In the genomic region with DNA sequence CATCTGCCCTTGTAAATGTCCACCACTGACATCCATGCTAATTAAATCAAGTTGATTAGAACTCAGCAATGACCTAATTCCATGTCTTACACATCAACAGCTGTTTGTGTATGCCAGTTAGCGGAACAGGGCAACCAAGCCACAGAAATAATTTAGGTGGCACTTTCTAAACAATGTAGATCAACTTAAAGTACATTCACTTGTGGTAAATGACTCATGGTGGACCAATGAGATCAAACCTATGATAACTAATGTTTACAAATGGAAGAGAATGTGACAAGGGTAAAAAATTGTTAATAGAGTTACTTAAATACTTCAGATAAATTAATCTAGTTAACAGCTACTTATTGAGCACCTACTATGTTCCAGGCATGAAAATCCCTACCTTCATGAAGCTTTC, we compare ENCODE assay signal across 17 cellular contexts.
DNase-seq lines count a peak whose midpoint lies in the region; ATAC-seq and TF ChIP-seq lines count a peak whose summit lies in the region.
"Had no signal": no experiment of that assay in that cellular context is flagged by ENCODE, and none has a peak within 500 bp of the region (broad histone marks: within the 10 kb centered on the region; RNA-seq: fewer than 3 reads in every experiment).

No MANE protein-coding gene starts in this region.

- peak; percentile 83 for DNase-seq in H4 (ENCODE audit: low spot score)
- DNase-seq in M059J (ENCODE audit: low read depth): peak; percentile 18
- peak; percentile 1 for DNase-seq in amniotic epithelial cell (ENCODE audit: low read depth)
- peak; percentile 3 for DNase-seq in kidney tubule cell (ENCODE audit: low spot score)
- DNase-seq in NK-92 (lab: John Stamatoyannopoulos, UW; ENCODE audit: unreplicated experiment): no peak
- DNase-seq in activated naive CD4-positive, alpha-beta T cell treated with anti-CD3 and anti-CD28 coated beads, Interleukin-2, amount 50 U/mL, for 16 hours: no peak
- DNase-seq: BE2C; CD4-positive, alpha-beta memory T cell; COR-L47; DMS153; DMS79 treated with DMSO at 0.1 percent for 48 hours; EL; H9 had no signal

- ATAC-seq in HG02763 (IDR thresholded peaks at IDR 0.05; ENCODE audit: unreplicated experiment) (no peak), SK-N-SH treated with all-trans-retinoic acid at 6 μM for 48 hours (no peak)
- ATAC-seq: A549, GM23338 had no signal

TF ChIP-seq in SK-N-SH treated with all-trans-retinoic acid at 6 μM for 48 hours, 23 proteins besides CTCF, POLR2A, EP300 and RAD21:
- TF ChIP-seq ZNF70 (CRISPR knock-in tag; IDR thresholded peaks at IDR 0.05) (no peak), ZFP3 (CRISPR knock-in tag; IDR thresholded peaks at IDR 0.05) (no peak), ZFP30 (CRISPR knock-in tag; IDR thresholded peaks at IDR 0.05) (no peak), ZC3H10 (CRISPR knock-in tag; IDR thresholded peaks at IDR 0.05) (no peak), PPARA (CRISPR knock-in tag; IDR thresholded peaks at IDR 0.05; ENCODE audit: borderline replicate concordance) (no peak), TCF4 (CRISPR knock-in tag; IDR thresholded peaks at IDR 0.05; ENCODE audit: borderline replicate concordance) (no peak), ISL1 (CRISPR knock-in tag; IDR thresholded peaks at IDR 0.05) (no peak), TOX (CRISPR knock-in tag; IDR thresholded peaks at IDR 0.05; ENCODE audit: borderline replicate concordance) (no peak)
- TF ChIP-seq, protein P1, sequence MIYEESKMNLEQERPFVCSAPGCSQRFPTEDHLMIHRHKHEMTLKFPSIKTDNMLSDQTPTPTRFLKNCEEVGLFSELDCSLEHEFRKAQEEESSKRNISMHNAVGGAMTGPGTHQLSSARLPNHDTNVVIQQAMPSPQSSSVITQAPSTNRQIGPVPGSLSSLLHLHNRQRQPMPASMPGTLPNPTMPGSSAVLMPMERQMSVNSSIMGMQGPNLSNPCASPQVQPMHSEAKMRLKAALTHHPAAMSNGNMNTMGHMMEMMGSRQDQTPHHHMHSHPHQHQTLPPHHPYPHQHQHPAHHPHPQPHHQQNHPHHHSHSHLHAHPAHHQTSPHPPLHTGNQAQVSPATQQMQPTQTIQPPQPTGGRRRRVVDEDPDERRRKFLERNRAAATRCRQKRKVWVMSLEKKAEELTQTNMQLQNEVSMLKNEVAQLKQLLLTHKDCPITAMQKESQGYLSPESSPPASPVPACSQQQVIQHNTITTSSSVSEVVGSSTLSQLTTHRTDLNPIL (CRISPR knock-in tag; IDR thresholded peaks at IDR 0.05; ENCODE audit: low read depth): no peak

Comparison
In these comparisons a context has a peak if more than half of its experiments do, and no peak if none do; other contexts are left out.
1. DNase-seq: peak in H4 (single experiment), M059J (single experiment), amniotic epithelial cell (single experiment) and kidney tubule cell (single experiment); none in NK-92 (single experiment) and activated naive CD4-positive, alpha-beta T cell treated with anti-CD3 and anti-CD28 coated beads, Interleukin-2, amount 50 U/mL, for 16 hours (single experiment).